8 cellular contexts compared by ENCODE assay signal in genomic region chr3:182683335-182684257, GRCh38.
A peak's percentile ranks its signal among the peaks of the same experiment; 100 is the strongest.
DNase-seq lines count a peak whose midpoint lies in the region; ATAC-seq, FAIRE-seq and TF ChIP-seq lines count a peak whose summit lies in the region.

No MANE protein-coding gene starts in this region.

- no peak overlapping the region for H2BK15ac ChIP-seq in mesendoderm (replicated peaks; ENCODE audit: low read depth)

- no peak overlapping the region for H3K27ac ChIP-seq in effector memory CD4-positive, alpha-beta T cell (ENCODE audit: insufficient read depth, low read length, poor library complexity, severe bottlenecking)
- no peak overlapping the region for H3K27ac ChIP-seq in mesendoderm (ENCODE audit: low read depth, low read length)

- H3K36me3 Mint-ChIP-seq in CD14-positive monocyte: no peaks in the 10 kb centered on the region

- peak; percentile 87 for TF ChIP-seq CTCF in CD14-positive monocyte (IDR thresholded peaks at IDR 0.05)

- no peak overlapping the region for H3K56ac ChIP-seq in mesendoderm (ENCODE audit: low read length)

- no peaks in the 10 kb centered on the region for H3K9me3 ChIP-seq in effector memory CD4-positive, alpha-beta T cell (ENCODE audit: control insufficient read depth, low read length)

- H3K9me3 Mint-ChIP-seq in CD14-positive monocyte: peaks cover 0 to 4% (median 0%) of the 10 kb centered on the region in 7 donors

- no peak overlapping the region for H4K8ac ChIP-seq in mesendoderm (ENCODE audit: low read depth, low read length)

- no peak overlapping the region for H3K9ac ChIP-seq in mesendoderm (ENCODE audit: low read length)

- no CpG with 5 or more reads among the region's 8 CpGs for whole genome bisulfite sequencing in mesendoderm (ENCODE audit: extremely low coverage, insufficient coverage, low lambda C conversion rate)

- H3K27ac Mint-ChIP-seq in CD14-positive monocyte: no peak overlapping the region

- H3K79me1 ChIP-seq in mesendoderm (ENCODE audit: low read length): no peaks in the 10 kb centered on the region

- no peak overlapping the region for H3K4me2 ChIP-seq in mesendoderm (ENCODE audit: low read length)

- H3K23ac ChIP-seq in mesendoderm (ENCODE audit: low read length): no peak overlapping the region

- FAIRE-seq in GM19239 (lab: Jason Lieb, UNC): peak; percentile 87

- no peak overlapping the region for H3K18ac ChIP-seq in mesendoderm (ENCODE audit: low read length)

- H4K5ac ChIP-seq in mesendoderm (ENCODE audit: low read length): no peak overlapping the region

- H3K4me1 ChIP-seq in effector memory CD4-positive, alpha-beta T cell (ENCODE audit: control insufficient read depth, insufficient read depth, low read length, poor library complexity, severe bottlenecking): peaks cover 11% of the 10 kb centered on the region
- H3K4me1 ChIP-seq in mesendoderm (ENCODE audit: control insufficient read depth, low read depth, low read length): no peaks in the 10 kb centered on the region

- peak; percentile 60 for ATAC-seq in HG03460 (IDR thresholded peaks at IDR 0.05; ENCODE audit: unreplicated experiment)

- no peaks in the 10 kb centered on the region for H3K36me3 ChIP-seq in effector memory CD4-positive, alpha-beta T cell (ENCODE audit: control insufficient read depth, insufficient read depth, low read length)
- no peaks in the 10 kb centered on the region for H3K36me3 ChIP-seq in mesendoderm (ENCODE audit: control insufficient read depth, insufficient read depth, low read length)

- no peak overlapping the region for H2BK5ac ChIP-seq in mesendoderm (ENCODE audit: low read length)

- no peak overlapping the region for H3K4ac ChIP-seq in mesendoderm (ENCODE audit: low read depth, low read length)

- intact Hi-C loops in CD14-positive monocyte (cut with micrococcal nuclease): loop anchor here (5.0 kb wide), 2 partner anchors 971 to 976 kb away; partner anchors contain the start of gene SOX2 (in 1 of the 2)

- H3K27me3 Mint-ChIP-seq in CD14-positive monocyte (ENCODE audit: low read depth in 3 of 3): peaks cover 70 to 76% (median 70%) of the 10 kb centered on the region in 3 donors

- H2AK5ac ChIP-seq in mesendoderm (ENCODE audit: low read length): no peak overlapping the region

- DNase-seq in CD14-positive monocyte (ENCODE audit: low spot score): no peak
- peak; percentile 45 for DNase-seq in GM19239 (ENCODE audit: insufficient read length, low spot score)
- peak; percentile 32 to 79 for DNase-seq in NCI-H526 (lab: John Stamatoyannopoulos, UW)
- DNase-seq in activated CD4-positive, alpha-beta T cell treated with anti-CD3 and anti-CD28 coated beads, Interleukin-2, amount 50 U/mL, for 4 hours: peak; percentile 36 to 48
- DNase-seq in effector memory CD4-positive, alpha-beta T cell: peak in 2 of 3 donors; percentile 9 to 35
- DNase-seq in mesendoderm: peak; percentile 79
- peak; percentile 15 to 45 for DNase-seq in stimulated activated CD8-positive, alpha-beta memory T cell treated with anti-CD3 and anti-CD28 coated beads, Interleukin-2, amount 100 ng/mL, for 48 hours (ENCODE audit: low read depth in 2 of 2)

- H3K27me3 ChIP-seq in effector memory CD4-positive, alpha-beta T cell (replicated peaks; ENCODE audit: control insufficient read depth, insufficient read depth, low read length, poor library complexity, severe bottlenecking): peaks cover 17% of the 10 kb centered on the region
- no peaks in the 10 kb centered on the region for H3K27me3 ChIP-seq in mesendoderm (ENCODE audit: insufficient read depth, low read length, poor library complexity)

- peak overlapping the region; percentile 48 for H3K4me3 ChIP-seq in effector memory CD4-positive, alpha-beta T cell (ENCODE audit: insufficient read depth, low read depth, low read length, poor library complexity, severe bottlenecking)
- H3K4me3 ChIP-seq in mesendoderm (ENCODE audit: low read length): no peak overlapping the region

- peak overlapping the region; percentile 43 to 87 for H3K4me3 Mint-ChIP-seq in CD14-positive monocyte

- H3K79me2 ChIP-seq in mesendoderm (ENCODE audit: control insufficient read depth, insufficient read depth, low read length): no peaks in the 10 kb centered on the region

- H2BK120ac ChIP-seq in mesendoderm (ENCODE audit: low read depth, low read length): no peak overlapping the region

- H3K4me1 Mint-ChIP-seq in CD14-positive monocyte: peaks cover 16% of the 10 kb centered on the region
